ENCODE assay signal across 12 cellular contexts in the genomic region with DNA sequence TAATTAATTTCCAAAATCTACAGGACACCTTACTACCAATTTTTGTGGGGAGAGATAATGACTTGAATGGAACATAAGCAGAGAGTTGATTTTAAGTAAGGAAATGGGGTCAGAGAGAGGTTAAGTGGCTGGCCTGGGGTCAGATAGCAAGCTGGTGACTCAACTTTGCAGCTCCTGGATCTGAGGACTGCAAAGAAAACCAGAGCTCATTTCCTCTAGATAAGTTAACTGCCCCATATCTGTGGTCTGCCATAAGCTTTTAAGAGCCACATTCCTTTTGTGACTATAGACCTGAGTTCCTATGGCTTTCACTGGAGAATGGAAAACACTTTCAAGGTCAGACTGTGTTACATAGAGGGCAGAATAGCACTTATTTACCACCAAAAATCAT.
A peak's percentile ranks its signal among the peaks of the same experiment; 100 is the strongest.
DNase-seq lines count a peak whose midpoint lies in the region; ATAC-seq, FAIRE-seq and TF ChIP-seq lines count a peak whose summit lies in the region.
"Had no signal": no experiment of that assay in that cellular context is flagged by ENCODE, and none has a peak within 500 bp of the region (broad histone marks: within the 10 kb centered on the region; RNA-seq: fewer than 3 reads in every experiment).

No MANE protein-coding gene starts in this region.

- no peaks in the 10 kb centered on the region for H3K23me2 ChIP-seq in H1 (ENCODE audit: low read depth, low read length)

- POLR2A ChIA-PET in H1 (lab: Charles Lee; ENCODE audit: partially characterized antibody): no interaction called here

- no peak overlapping the region for H2AK5ac ChIP-seq in H1 (ENCODE audit: low read depth, low read length)

- H3K9me3 Mint-ChIP-seq in nephron progenitor cell: no peaks in the 10 kb centered on the region
- H3K9me3 Mint-ChIP-seq: activated CD4-positive, alpha-beta T cell treated with anti-CD3 and anti-CD28 coated beads, Interleukin-2, amount 10 ng/mL, durations not matched to agents 7 days and 5 days had no signal

- H4K5ac ChIP-seq in H1 (ENCODE audit: insufficient read length, low read depth, low read length): no peak overlapping the region

- no peak for FAIRE-seq in H1 (lab: Jason Lieb, UNC)

- no peak overlapping the region for H3K4ac ChIP-seq in H1 (replicated peaks; ENCODE audit: insufficient read length, low read depth, low read length)

- H3K36me3 Mint-ChIP-seq in nephron progenitor cell (ENCODE audit: low read depth): no peaks in the 10 kb centered on the region

- H3K79me2 ChIP-seq in H1 (ENCODE audit: control insufficient read depth in 1 of 2, insufficient read depth in 2 of 2, low read length in 2 of 2): no peaks in the 10 kb centered on the region

- H2AFZ ChIP-seq in H1 (ENCODE audit: low read length): 0 out of 2 replicates have a peak overlapping the region, but pooled peaks have one; percentile 45

- no peak overlapping the region for H3K56ac ChIP-seq in H1 (replicated peaks; ENCODE audit: insufficient read length, low read depth, low read length)

- H2BK20ac ChIP-seq in H1 (ENCODE audit: low read length): no peak overlapping the region

- no peaks in the 10 kb centered on the region for H3K27me3 Mint-ChIP-seq in nephron progenitor cell (ENCODE audit: low read depth, poor library complexity)
- H3K27me3 Mint-ChIP-seq: activated CD4-positive, alpha-beta T cell treated with anti-CD3 and anti-CD28 coated beads, Interleukin-2, amount 10 ng/mL, durations not matched to agents 7 days and 5 days had no signal

- H3K23ac ChIP-seq in H1 (ENCODE audit: insufficient read length): no peak overlapping the region

- H3K18ac ChIP-seq in H1 (ENCODE audit: extremely low read depth, low read length): no peak overlapping the region

- no peak for ATAC-seq in GM18868 (IDR thresholded peaks at IDR 0.05; ENCODE audit: unreplicated experiment)
- ATAC-seq in GM21390 (IDR thresholded peaks at IDR 0.05; ENCODE audit: unreplicated experiment): no peak
- ATAC-seq: foreskin keratinocyte had no signal

- no peak overlapping the region for H3K4me2 ChIP-seq in H1 (ENCODE audit: insufficient read depth in 1 of 2, low read depth in 2 of 2, low read length in 2 of 2)

- H3K27ac Mint-ChIP-seq in nephron progenitor cell: peak overlapping the region; percentile 86
- H3K27ac Mint-ChIP-seq: activated CD4-positive, alpha-beta T cell treated with anti-CD3 and anti-CD28 coated beads, Interleukin-2, amount 10 ng/mL, durations not matched to agents 7 days and 5 days had no signal

- no peak overlapping the region for H2BK15ac ChIP-seq in H1 (ENCODE audit: low read length)

- TF ChIP-seq CTCF in NB4 (IDR thresholded peaks at IDR 0.05; ENCODE audit: low read depth, low read length) (no peak), H1 (IDR thresholded peaks at IDR 0.05; ENCODE audit: control extremely low read depth in 1 of 3, insufficient read depth in 1 of 3, low read depth in 1 of 3, low read length in 3 of 3) (no peak), nephron progenitor cell (IDR thresholded peaks at IDR 0.05) (no peak)

- no peaks in the 10 kb centered on the region for H4K20me1 ChIP-seq in H1 (replicated peaks in 1 of 2; ENCODE audit: control insufficient read depth in 1 of 2, insufficient read depth in 2 of 2, low read length in 2 of 2)

- TF ChIP-seq EP300 in H1 (IDR thresholded peaks at IDR 0.05; ENCODE audit: borderline replicate concordance in 1 of 2, low read depth in 2 of 2, low read length in 2 of 2): no peak

- no peaks in the 10 kb centered on the region for H3K36me3 ChIP-seq in H1 (ENCODE audit: control insufficient read depth in 2 of 4, insufficient read depth in 4 of 4, low read length in 3 of 4)
- H3K36me3 ChIP-seq: tibial nerve had no signal

- H3K4me1 ChIP-seq in H1 (replicated peaks in 1 of 4; ENCODE audit: control insufficient read depth in 3 of 4, insufficient read depth in 4 of 4, low read length in 3 of 4): no peaks in the 10 kb centered on the region
- H3K4me1 ChIP-seq: foreskin keratinocyte had no signal

- H4K8ac ChIP-seq in H1 (ENCODE audit: extremely low read depth, insufficient read depth, low read length): no peak overlapping the region

- TF ChIP-seq RAD21 in H1 (IDR thresholded peaks at IDR 0.05 in 1 of 2, conservative IDR thresholded peaks at IDR 0.05 in 1 of 2; ENCODE audit: low read depth in 2 of 2, low read length in 2 of 2): no peak

- H2BK5ac ChIP-seq in H1 (ENCODE audit: low read depth, low read length): no peak overlapping the region

- TF ChIP-seq POLR2A in NB4 (IDR thresholded peaks at IDR 0.05; ENCODE audit: extremely low read depth, insufficient read length) (no peak), H1 (IDR thresholded peaks at IDR 0.05; ENCODE audit: control extremely low read depth in 1 of 2, low read depth in 2 of 2, low read length in 2 of 2) (no peak)

- CTCF ChIA-PET in H1 (lab: Charles Lee; ENCODE audit: partially characterized antibody): interaction anchor here (0.6 to 1.9 kb wide), 7 partner anchors 11 to 115 kb away, joined by 3 to 6 read pairs (median 3); no protein-coding TSS in a partner anchor

- no peaks in the 10 kb centered on the region for H3K27me3 ChIP-seq in H1 (replicated peaks in 1 of 4; ENCODE audit: control insufficient read depth in 3 of 4, extremely low read depth in 1 of 4, insufficient read depth in 3 of 4, low read length in 3 of 4)
- H3K27me3 ChIP-seq: foreskin keratinocyte, tibial nerve had no signal

- no peak overlapping the region for H2BK12ac ChIP-seq in H1 (ENCODE audit: low read depth, low read length)

- H3K4me3 Mint-ChIP-seq in nephron progenitor cell: no peak overlapping the region
- H3K4me3 Mint-ChIP-seq: activated CD4-positive, alpha-beta T cell treated with anti-CD3 and anti-CD28 coated beads, Interleukin-2, amount 10 ng/mL, durations not matched to agents 7 days and 5 days had no signal

- H2BK120ac ChIP-seq in H1 (replicated peaks; ENCODE audit: low read depth, low read length): no peak overlapping the region

- H3K4me1 Mint-ChIP-seq in nephron progenitor cell: peaks cover 46% of the 10 kb centered on the region
- H3K4me1 Mint-ChIP-seq: activated CD4-positive, alpha-beta T cell treated with anti-CD3 and anti-CD28 coated beads, Interleukin-2, amount 10 ng/mL, durations not matched to agents 7 days and 5 days had no signal

- H3K14ac ChIP-seq in H1 (ENCODE audit: insufficient read length): no peak overlapping the region

- H3K79me1 ChIP-seq in H1 (ENCODE audit: low read depth, low read length): no peaks in the 10 kb centered on the region

- H3K4me3 ChIP-seq in NB4 (ENCODE audit: low read depth, low read length) (no peak overlapping the region), H1 (ENCODE audit: extremely low read depth in 1 of 4, insufficient read depth in 2 of 4, low read depth in 3 of 4, low read length in 4 of 4) (no peak overlapping the region)
- H3K4me3 ChIP-seq: tibial nerve had no signal

- peak; percentile 94 for DNase-seq in EL
- DNase-seq in NB4 (ENCODE audit: low read depth): peak; percentile 57
- no peak for DNase-seq in H1 (ENCODE audit: low read depth in 1 of 2, low spot score in 2 of 2)
- DNase-seq in nephron progenitor cell: peak; percentile 9
- no peak for DNase-seq in cortex of kidney (lab: John Stamatoyannopoulos, UW)
- DNase-seq in UCSD-AML1 (lab: John Stamatoyannopoulos, UW; ENCODE audit: unreplicated experiment): no peak
- DNase-seq: activated CD4-positive, alpha-beta T cell treated with anti-CD3 and anti-CD28 coated beads, Interleukin-2, amount 10 ng/mL, durations not matched to agents 7 days and 5 days; stimulated activated CD4-positive, alpha-beta T cell treated with anti-CD3 and anti-CD28 coated beads, Interleukin-4, amount 100 ng/mL, for 24 hours had no signal

- H3K9ac ChIP-seq in H1 (replicated peaks in 1 of 4; ENCODE audit: extremely low read depth in 1 of 4, low read depth in 3 of 4, low read length in 3 of 4): no peak overlapping the region

- H3K27ac ChIP-seq in H1 (ENCODE audit: low read depth, low read length): no peak overlapping the region
- H3K27ac ChIP-seq: foreskin keratinocyte, tibial nerve had no signal

- no peak overlapping the region for H4K91ac ChIP-seq in H1 (replicated peaks; ENCODE audit: insufficient read length, low read length)

- H3K9me3 ChIP-seq in H1 (ENCODE audit: insufficient read depth in 2 of 2, low read depth in 1 of 2, low read length in 1 of 2): no peaks in the 10 kb centered on the region
- H3K9me3 ChIP-seq: tibial nerve had no signal

TF ChIP-seq in H1, 55 proteins besides CTCF, POLR2A, EP300 and RAD21:
- TF ChIP-seq, protein P1, sequence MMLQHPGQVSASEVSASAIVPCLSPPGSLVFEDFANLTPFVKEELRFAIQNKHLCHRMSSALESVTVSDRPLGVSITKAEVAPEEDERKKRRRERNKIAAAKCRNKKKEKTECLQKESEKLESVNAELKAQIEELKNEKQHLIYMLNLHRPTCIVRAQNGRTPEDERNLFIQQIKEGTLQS (IDR thresholded peaks at IDR 0.05; ENCODE audit: insufficient read depth, low read depth, low read length): no peak
- TF ChIP-seq CTBP2 (IDR thresholded peaks at IDR 0.05; ENCODE audit: borderline replicate concordance, insufficient read depth, insufficient read length, low read length) (no peak), ZNF274 (IDR thresholded peaks at IDR 0.05; ENCODE audit: borderline replicate concordance, extremely low read depth, low read length) (no peak)
- TF ChIP-seq, protein P2, sequence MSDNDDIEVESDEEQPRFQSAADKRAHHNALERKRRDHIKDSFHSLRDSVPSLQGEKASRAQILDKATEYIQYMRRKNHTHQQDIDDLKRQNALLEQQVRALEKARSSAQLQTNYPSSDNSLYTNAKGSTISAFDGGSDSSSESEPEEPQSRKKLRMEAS (IDR thresholded peaks at IDR 0.05): no peak

Comparison
In these comparisons a context has a peak if more than half of its experiments do, and no peak if none do; other contexts are left out.
1. DNase-seq: peak in EL (single experiment), NB4 (single experiment) and nephron progenitor cell (single experiment); none in H1 (0 of 2), cortex of kidney (single experiment) and UCSD-AML1 (single experiment).